24 cellular contexts compared by ENCODE assay signal in the genomic region with DNA sequence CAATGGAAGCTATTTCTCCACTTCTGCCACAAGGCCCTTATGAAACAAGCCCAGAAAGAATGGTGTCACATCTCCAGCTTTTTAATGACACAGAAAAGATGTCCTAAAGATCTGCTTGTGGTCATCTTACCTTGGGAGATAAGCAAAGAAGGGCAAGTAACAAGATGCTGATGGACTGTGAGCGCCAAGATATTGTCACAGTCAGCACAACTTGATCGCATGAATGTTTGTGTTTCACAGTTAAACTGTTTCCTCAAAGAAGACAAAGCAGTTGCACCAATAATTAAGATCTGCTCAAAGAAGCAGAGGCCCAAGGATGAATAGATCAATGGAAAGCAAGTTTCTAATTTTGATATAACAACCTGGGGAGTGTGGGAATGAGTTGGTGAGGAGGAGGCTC. TPM values are rescaled to one million over a fixed set of nuclear protein-coding genes. Genes with fewer than 3 reads are reported as not detected.
DNase-seq lines count a peak whose midpoint lies in the region; ATAC-seq, FAIRE-seq and TF ChIP-seq lines count a peak whose summit lies in the region.
"Had no signal": no experiment of that assay in that cellular context is flagged by ENCODE, and none has a peak within 500 bp of the region (broad histone marks: within the 10 kb centered on the region; RNA-seq: fewer than 3 reads in every experiment).

No MANE protein-coding gene starts in this region.

- peaks cover 5% of the 10 kb centered on the region for H3K4me1 Mint-ChIP-seq in activated naive CD8-positive, alpha-beta T cell treated with anti-CD3 and anti-CD28 coated beads, Interleukin-2, amount 50 U/mL, for 24 hours
- H3K4me1 Mint-ChIP-seq: CD8-positive, alpha-beta memory T cell; GM23338; H9 had no signal

- WGBS in HepG2 (ENCODE audit: low lambda C conversion rate) = 3% methylated on average over 2 of the region's 2 CpGs
- 80% methylated on average over 2 of the region's 2 CpGs for WGBS in right lobe of liver (ENCODE audit: insufficient coverage, low coverage, low lambda C conversion rate, missing lambda C conversion rate)
- 12% methylated on average over 2 of the region's 2 CpGs for WGBS in K562 (ENCODE audit: insufficient coverage, low coverage, missing lambda C conversion rate)

- ATAC-seq in HepG2 (no peak), right lobe of liver (no peak), K562 (no peak), HG03439 (IDR thresholded peaks at IDR 0.05; ENCODE audit: unreplicated experiment) (no peak)
- ATAC-seq in activated naive CD8-positive, alpha-beta T cell treated with anti-CD3 and anti-CD28 coated beads, Interleukin-2, amount 50 U/mL, for 24 hours = no peak
- ATAC-seq: GM23338, HCT116 had no signal

- DNase-seq in HepG2 (ENCODE audit: low spot score) (no peak), right lobe of liver (no peak), K562 (ENCODE audit: extremely low read depth in 1 of 4, low spot score in 3 of 4) (no peak), urothelium cell line (ENCODE audit: low spot score) (no peak)
- DNase-seq in activated naive CD8-positive, alpha-beta T cell treated with anti-CD3 and anti-CD28 coated beads, Interleukin-2, amount 50 U/mL, for 24 hours = no peak
- DNase-seq: ACHN; BE2C; Calu3; CD4-positive, alpha-beta T cell; CD8-positive, alpha-beta memory T cell; COR-L47; DMS53; DMS79 treated with DMSO at 0.1 percent for 48 hours; GF-D8; H9 had no signal

- TF ChIP-seq CTCF in HepG2 (CRISPR knock-in tag; IDR thresholded peaks at IDR 0.05) = no peak
- TF ChIP-seq CTCF in right lobe of liver (IDR thresholded peaks at IDR 0.05) = no peak
- TF ChIP-seq CTCF in K562 (IDR thresholded peaks at IDR 0.05 in 2 of 3, conservative IDR thresholded peaks at IDR 0.05 in 1 of 3; ENCODE audit: insufficient read depth in 2 of 3, low read depth in 1 of 3, low read length in 3 of 3) = no peak

- TF ChIP-seq POLR2A in HepG2 (IDR thresholded peaks at IDR 0.05; ENCODE audit: insufficient read depth in 1 of 2, low read depth in 2 of 2, low read length in 2 of 2) (no peak), right lobe of liver (IDR thresholded peaks at IDR 0.05) (no peak), K562 (conservative IDR thresholded peaks at IDR 0.05) (no peak)

- no peak overlapping the region for H3K27ac Mint-ChIP-seq in activated naive CD8-positive, alpha-beta T cell treated with anti-CD3 and anti-CD28 coated beads, Interleukin-2, amount 50 U/mL, for 24 hours
- H3K27ac Mint-ChIP-seq: CD14-positive monocyte; CD4-positive, alpha-beta T cell had no signal

- H4K20me1 ChIP-seq in HepG2 (ENCODE audit: insufficient read depth, low read length) (no peaks in the 10 kb centered on the region), K562 (replicated peaks; ENCODE audit: control insufficient read depth, insufficient read depth, low read length) (no peaks in the 10 kb centered on the region)
- H4K20me1 ChIP-seq: BLaER1 treated with 17β-estradiol and CSF1 and Interleukin-3, amounts not matched to agents 10 nM and 100 nM had no signal

- FAIRE-seq in HepG2 (lab: Jason Lieb, UNC) (no peak), K562 (lab: Jason Lieb, UNC) (peak; percentile 40), urothelium cell line (lab: Jason Lieb, UNC) (peak; percentile 69)
- FAIRE-seq: A204.1, GM12891, GM18507 had no signal

- H3K9ac ChIP-seq in HepG2 (ENCODE audit: insufficient read depth, low read depth, low read length) (no peak overlapping the region), K562 (ENCODE audit: insufficient read depth in 1 of 2, low read depth in 2 of 2, low read length in 2 of 2) (no peak overlapping the region)
- H3K9ac ChIP-seq: BLaER1 treated with 17β-estradiol and CSF1 and Interleukin-3, amounts not matched to agents 10 nM and 100 nM had no signal

- H3K27ac ChIP-seq in HepG2 (ENCODE audit: extremely low read length, insufficient read depth, low read length) = no peak overlapping the region
- no peak overlapping the region for H3K27ac ChIP-seq in right lobe of liver
- no peak overlapping the region for H3K27ac ChIP-seq in K562 (ENCODE audit: extremely low read depth, low read depth, low read length)
- H3K27ac ChIP-seq: 22Rv1; BLaER1 treated with 17β-estradiol and CSF1 and Interleukin-3, amounts not matched to agents 10 nM and 100 nM had no signal

- TF ChIP-seq RAD21 in HepG2 (CRISPR knock-in tag; IDR thresholded peaks at IDR 0.05) (no peak), K562 (CRISPR knock-in tag; conservative IDR thresholded peaks at IDR 0.05 in 1 of 2, IDR thresholded peaks at IDR 0.05 in 1 of 2) (no peak)

- intact Hi-C loops in HepG2 (cut with micrococcal nuclease; ENCODE audit: unreplicated experiment) (no loop called here), right lobe of liver (cut with DNase I) (no loop called here), K562 (cut with micrococcal nuclease) (no loop called here)

- H3K79me2 ChIP-seq in HepG2 (ENCODE audit: insufficient read depth, low read length) = no peaks in the 10 kb centered on the region
- H3K79me2 ChIP-seq in K562 (ENCODE audit: control insufficient read depth, insufficient read depth, low read length) = no peaks in the 10 kb centered on the region

- H3K9me3 Mint-ChIP-seq in activated naive CD8-positive, alpha-beta T cell treated with anti-CD3 and anti-CD28 coated beads, Interleukin-2, amount 50 U/mL, for 24 hours = peaks cover 27% of the 10 kb centered on the region

- BruUV-seq in HepG2 (replicated peaks; lab: Mats Ljungman, UMichigan) = no TSS peak
- no TSS peak for BruUV-seq in K562 (replicated peaks; lab: Mats Ljungman, UMichigan)

- no peak overlapping the region for H3K4me3 Mint-ChIP-seq in activated naive CD8-positive, alpha-beta T cell treated with anti-CD3 and anti-CD28 coated beads, Interleukin-2, amount 50 U/mL, for 24 hours
- H3K4me3 Mint-ChIP-seq: CD14-positive monocyte; CD4-positive, alpha-beta T cell; CD8-positive, alpha-beta memory T cell; GM23338; H9 had no signal

- CTCF ChIA-PET in HepG2 (lab: Yijun Ruan, JAX; ENCODE audit: low intra/inter-chr PET ratio, low total read pairs) (no interaction called here), K562 (lab: Yijun Ruan, JAX; ENCODE audit: low intra/inter-chr PET ratio) (no interaction called here)

- H3K4me1 ChIP-seq in HepG2 (ENCODE audit: insufficient read depth, low read length) (no peaks in the 10 kb centered on the region), right lobe of liver (no peaks in the 10 kb centered on the region), K562 (replicated peaks in 1 of 2; ENCODE audit: control insufficient read depth in 2 of 2, insufficient read depth in 2 of 2, low read length in 2 of 2) (peaks cover 0 to 4% of the 10 kb centered on the region in 2 experiments; a peak in 1 of 5 replicates)
- H3K4me1 ChIP-seq: BE2C had no signal

- H3K27me3 Mint-ChIP-seq in activated naive CD8-positive, alpha-beta T cell treated with anti-CD3 and anti-CD28 coated beads, Interleukin-2, amount 50 U/mL, for 24 hours = peaks cover 14% of the 10 kb centered on the region

- no peaks in the 10 kb centered on the region for H3K9me1 ChIP-seq in K562 (ENCODE audit: control insufficient read depth, insufficient read depth, low read length)

- H3K4me2 ChIP-seq in HepG2 (ENCODE audit: low read depth, low read length) (no peak overlapping the region), K562 (ENCODE audit: insufficient read depth, low read length) (no peak overlapping the region)
- H3K4me2 ChIP-seq: BLaER1 treated with 17β-estradiol and CSF1 and Interleukin-3, amounts not matched to agents 10 nM and 100 nM; GM23338 had no signal

- TF ChIP-seq EP300 in HepG2 (IDR thresholded peaks at IDR 0.05; ENCODE audit: low read depth in 2 of 2, low read length in 2 of 2) = no peak
- TF ChIP-seq EP300 in HepG2 (CRISPR knock-in tag; IDR thresholded peaks at IDR 0.05; ENCODE audit: borderline replicate concordance) = no peak
- no peak for TF ChIP-seq EP300 in K562 (IDR thresholded peaks at IDR 0.05; ENCODE audit: low read length)

- in situ Hi-C loops in HepG2 (cut with HindIII; ENCODE audit: extremely low pct_ligation_motif_present, low pct_unique_long_range_greater_than_20kb) (no loop called here), K562 (cut with MboI) (no loop called here)

- H3K36me3 Mint-ChIP-seq in activated naive CD8-positive, alpha-beta T cell treated with anti-CD3 and anti-CD28 coated beads, Interleukin-2, amount 50 U/mL, for 24 hours (ENCODE audit: low read depth) = peaks cover 8% of the 10 kb centered on the region

- H3K36me3 ChIP-seq in HepG2 (replicated peaks in 1 of 2; ENCODE audit: control insufficient read depth in 1 of 2, insufficient read depth in 2 of 2, low read length in 2 of 2) (no peaks in the 10 kb centered on the region), right lobe of liver (no peaks in the 10 kb centered on the region), K562 (ENCODE audit: control insufficient read depth, insufficient read depth, low read length) (no peaks in the 10 kb centered on the region)
- H3K36me3 ChIP-seq: BLaER1 treated with 17β-estradiol and CSF1 and Interleukin-3, amounts not matched to agents 10 nM and 100 nM had no signal

- H3K27me3 ChIP-seq in HepG2 (ENCODE audit: control insufficient read depth in 1 of 2, insufficient read depth in 2 of 2, low read length in 2 of 2) (no peaks in the 10 kb centered on the region), right lobe of liver (no peaks in the 10 kb centered on the region), K562 (ENCODE audit: control insufficient read depth in 2 of 2, insufficient read depth in 2 of 2, low read length in 2 of 2) (no peaks in the 10 kb centered on the region)
- H3K27me3 ChIP-seq: BE2C; BLaER1 treated with 17β-estradiol and CSF1 and Interleukin-3, amounts not matched to agents 10 nM and 100 nM had no signal

- H3K4me3 ChIP-seq in HepG2 (replicated peaks in 1 of 3; ENCODE audit: insufficient read depth in 1 of 3, low read depth in 2 of 3, low read length in 3 of 3) (no peak overlapping the region), right lobe of liver (no peak overlapping the region), K562 (no peak overlapping the region)
- H3K4me3 ChIP-seq: BLaER1 treated with 17β-estradiol and CSF1 and Interleukin-3, amounts not matched to agents 10 nM and 100 nM; GM23338 had no signal

- POLR2A ChIA-PET in HepG2 (lab: Yijun Ruan, JAX) (no interaction called here), K562 (lab: Yijun Ruan, JAX) (interaction anchor here (0.5 to 0.7 kb wide), 2 partner anchors 15 to 320 kb away, joined by 3 read pairs; no protein-coding TSS in a partner anchor)

- H2AFZ ChIP-seq in HepG2 (ENCODE audit: low read length) = no peak overlapping the region
- no peak overlapping the region for H2AFZ ChIP-seq in K562 (ENCODE audit: low read depth, low read length)
- H2AFZ ChIP-seq: GM23338 had no signal

- H3K9me3 ChIP-seq in HepG2 (ENCODE audit: low read length) = no peaks in the 10 kb centered on the region
- H3K9me3 ChIP-seq in right lobe of liver = no peaks in the 10 kb centered on the region
- no peaks in the 10 kb centered on the region for H3K9me3 ChIP-seq in K562 (replicated peaks; ENCODE audit: control insufficient read depth, insufficient read depth, low read depth, low read length)

RNA-seq across cellular contexts. Expression of a gene that starts 15.9 kb away (rescaled TPM):
- total RNA-seq in HepG2 (2016; rRNA removed; fragmentation: Illumina TruSeq; extraction: Trizol) (0.29 TPM in 1 of 2 replicates, not detected in the other), right lobe of liver (10 to 100 TPM in 3 of 6 experiments, 1 to 10 TPM in 2, under 1 TPM in 1; 0.95 to 15.0 (median 7.3) TPM), K562 (2014; rRNA removed) (12.7 and 16.4 TPM in 2 replicates), K562 (2014; rRNA removed; fragmentation: Illumina TruSeq; extraction: Trizol) (18.5 and 23.0 TPM in 2 replicates), K562 (2015; rRNA removed; fragmentation: Illumina TruSeq; extraction: Trizol) (16.1 and 16.4 TPM in 2 replicates), K562 (2021) (17.8 and 18.5 TPM in 2 replicates)
- not detected in 2 replicates for total RNA-seq in HepG2 (2016; cell fraction: cytosol; rRNA removed; fragmentation: Illumina TruSeq; extraction: Trizol; ENCODE audit: low read depth)
- 0.24 and 0.68 TPM in 2 replicates for total RNA-seq in HepG2 (2016; cell fraction: insoluble cytoplasmic fraction; rRNA removed; fragmentation: Illumina TruSeq; extraction: Trizol)
- 0.09 TPM in 1 of 2 replicates, not detected in the other for total RNA-seq in HepG2 (2016; cell fraction: membrane; rRNA removed; fragmentation: Illumina TruSeq; extraction: Trizol)
- 1.2 TPM in 1 of 2 replicates, not detected in the other for total RNA-seq in HepG2 (2016; cell fraction: nucleus; rRNA removed; fragmentation: Illumina TruSeq; extraction: Trizol)
- polyA plus RNA-seq in HepG2 (2011; rRNA removed) (not detected in 2 replicates), K562 (2011; rRNA removed) (19.8 and 26.0 TPM in 2 replicates), K562 (2014; fragmentation: Illumina TruSeq; extraction: Trizol) (17.2 and 22.3 TPM in 2 replicates), K562 (2014; fragmentation: Nextera tagmentation; extraction: Ambion mirVana) (10 to 100 TPM in 1 of 2 experiments, 1 to 10 TPM in 1; 7.1 to 10.7 TPM), K562 (2014; rRNA removed) (14.2 and 17.8 TPM in 2 replicates)
- polyA plus RNA-seq in HepG2 (2011; cell fraction: cytosol; rRNA removed) = not detected in 2 replicates
- not detected in 2 replicates for polyA plus RNA-seq in HepG2 (2011; cell fraction: nucleus; rRNA removed)
- not detected in 2 replicates for polyA plus RNA-seq in HepG2 (2012)
- polyA plus RNA-seq in HepG2 (2016; cell fraction: cytosol; fragmentation: Illumina TruSeq; extraction: Trizol; ENCODE audit: low read depth) = not detected in 2 replicates
- polyA plus RNA-seq in HepG2 (2016; cell fraction: insoluble cytoplasmic fraction; fragmentation: Illumina TruSeq; extraction: Trizol; ENCODE audit: low read depth) = not detected in 2 replicates
- polyA plus RNA-seq in HepG2 (2016; cell fraction: membrane; fragmentation: Illumina TruSeq; extraction: Trizol; ENCODE audit: low read depth) = 0.14 TPM in 1 of 2 replicates, not detected in the other
- polyA plus RNA-seq in HepG2 (2016; cell fraction: nucleus; fragmentation: Illumina TruSeq; extraction: Trizol; ENCODE audit: insufficient read depth, low read depth) = not detected in 2 replicates
- 1.7 TPM in 1 of 2 replicates, not detected in the other for polyA minus RNA-seq in HepG2 (2011; rRNA and poly(A)+ RNA removed; ENCODE audit: low replicate concordance)
- not detected in 2 replicates for polyA minus RNA-seq in HepG2 (2011; cell fraction: cytosol; rRNA and poly(A)+ RNA removed)
- not detected in 2 replicates for polyA minus RNA-seq in HepG2 (2011; cell fraction: nucleus; rRNA and poly(A)+ RNA removed)
- 20.3 and 57.6 TPM in 2 replicates for total RNA-seq in K562 (2011; cell fraction: chromatin; rRNA removed; ENCODE audit: low replicate concordance)
- 10.7 and 12.4 TPM in 2 replicates for total RNA-seq in K562 (2011; cell fraction: nucleolus; rRNA removed)
- 18.8 and 19.2 TPM in 2 replicates for total RNA-seq in K562 (2011; cell fraction: nucleoplasm; rRNA removed)
- 4.8 and 11.7 TPM in 2 replicates for polyA plus RNA-seq in K562 (2011; cell fraction: cytosol; rRNA removed)
- polyA plus RNA-seq in K562 (2011; cell fraction: nucleus; rRNA removed) = 11.4 and 24.9 TPM in 2 replicates
- 13.9 and 35.9 TPM in 2 replicates for polyA plus RNA-seq in K562 (2012)
- polyA minus RNA-seq in K562 (2011; rRNA and poly(A)+ RNA removed) = 23.8 and 38.1 TPM in 2 replicates
- polyA minus RNA-seq in K562 (2011; cell fraction: cytosol; rRNA and poly(A)+ RNA removed) = 6.6 and 7.9 TPM in 2 replicates
- polyA minus RNA-seq in K562 (2011; cell fraction: nucleus; rRNA and poly(A)+ RNA removed) = 10.2 and 35.3 TPM in 2 replicates
